10 cellular contexts compared by ENCODE assay signal in genomic region chr11:131038597-131038996, GRCh38.
DNase-seq lines count a peak whose midpoint lies in the region; ATAC-seq and TF ChIP-seq lines count a peak whose summit lies in the region.
"Had no signal": no experiment of that assay in that cellular context is flagged by ENCODE, and none has a peak within 500 bp of the region (broad histone marks: within the 10 kb centered on the region; RNA-seq: fewer than 3 reads in every experiment).

No MANE protein-coding gene starts in this region.

- no peaks in the 10 kb centered on the region for H3K36me3 Mint-ChIP-seq in MCF 10A (ENCODE audit: insufficient read depth, unreplicated experiment)
- no peaks in the 10 kb centered on the region for H3K36me3 Mint-ChIP-seq in type B pancreatic cell
- H3K36me3 Mint-ChIP-seq: CD8-positive, alpha-beta memory T cell had no signal

- DNase-seq in MCF 10A (ENCODE audit: unreplicated experiment) (peak; percentile 56), breast epithelium (ENCODE audit: low spot score in 2 of 2) (no peak), cerebellar cortex (ENCODE audit: low spot score) (peak; percentile 22), type B pancreatic cell (ENCODE audit: extremely low spot score, unreplicated experiment) (no peak)
- DNase-seq: activated T-cell treated with anti-CD3 and anti-CD28 coated beads, Interleukin-2, amount 50 U/mL, for 72 hours; CD8-positive, alpha-beta memory T cell had no signal

- H3K4me1 Mint-ChIP-seq in MCF 10A (ENCODE audit: insufficient read depth, unreplicated experiment) (peaks cover 18% of the 10 kb centered on the region), type B pancreatic cell (ENCODE audit: unreplicated experiment) (peaks cover 4% of the 10 kb centered on the region)
- H3K4me1 Mint-ChIP-seq: CD8-positive, alpha-beta memory T cell had no signal

- no peaks in the 10 kb centered on the region for H3K27me3 ChIP-seq in breast epithelium

- TF ChIP-seq CTCF in MCF 10A (IDR thresholded peaks at IDR 0.05; ENCODE audit: unreplicated experiment) (peak; percentile 9), breast epithelium (IDR thresholded peaks at IDR 0.05) (no peak), LNCAP (IDR thresholded peaks at IDR 0.05) (peak; percentile 39; the same call in 1 of the 2 replicates), type B pancreatic cell (conservative IDR thresholded peaks at IDR 0.05) (peak; percentile 62)

- H3K36me3 ChIP-seq in breast epithelium: no peaks in the 10 kb centered on the region

- no peaks in the 10 kb centered on the region for H3K9me3 ChIP-seq in breast epithelium

- BruUV-seq in MCF 10A (replicated peaks; lab: Mats Ljungman, UMichigan): no TSS peak

- ATAC-seq in GM18519 (IDR thresholded peaks at IDR 0.05; ENCODE audit: low FRiP score, unreplicated experiment) (no peak), HG03457 (IDR thresholded peaks at IDR 0.05; ENCODE audit: unreplicated experiment) (no peak), GM18858 (IDR thresholded peaks at IDR 0.05; ENCODE audit: unreplicated experiment) (no peak)
- ATAC-seq: activated T-cell treated with anti-CD3 and anti-CD28 coated beads, Interleukin-2, amount 50 U/mL, for 72 hours had no signal

- no peaks in the 10 kb centered on the region for H3K4me1 ChIP-seq in breast epithelium

- H3K27ac Mint-ChIP-seq in MCF 10A (ENCODE audit: low read depth, unreplicated experiment) (no peak overlapping the region), type B pancreatic cell (no peak overlapping the region)
- H3K27ac Mint-ChIP-seq: activated T-cell treated with anti-CD3 and anti-CD28 coated beads, Interleukin-2, amount 50 U/mL, for 72 hours; CD8-positive, alpha-beta memory T cell had no signal

- no peak overlapping the region for H3K4me3 Mint-ChIP-seq in MCF 10A (ENCODE audit: unreplicated experiment)
- no peak overlapping the region for H3K4me3 Mint-ChIP-seq in type B pancreatic cell
- H3K4me3 Mint-ChIP-seq: activated T-cell treated with anti-CD3 and anti-CD28 coated beads, Interleukin-2, amount 50 U/mL, for 72 hours; CD8-positive, alpha-beta memory T cell had no signal

- no peaks in the 10 kb centered on the region for H3K27me3 Mint-ChIP-seq in MCF 10A (ENCODE audit: insufficient read depth, unreplicated experiment)
- H3K27me3 Mint-ChIP-seq in type B pancreatic cell: no peaks in the 10 kb centered on the region

- H3K27ac ChIP-seq in breast epithelium: no peak overlapping the region

- no peak overlapping the region for H3K4me3 ChIP-seq in breast epithelium

- no peak for TF ChIP-seq POLR2A in breast epithelium (IDR thresholded peaks at IDR 0.05)

- POLR2A ChIA-PET in MCF 10A (lab: Yijun Ruan, JAX): no interaction called here

- intact Hi-C loops in MCF 10A (cut with micrococcal nuclease) (loop anchor here (1.0 kb wide), 1 partner anchor 115 kb away; no protein-coding TSS in a partner anchor), breast epithelium (cut with DNase I; ENCODE audit: low total_unique reads) (no loop called here)

- no peaks in the 10 kb centered on the region for H3K9me3 Mint-ChIP-seq in MCF 10A (ENCODE audit: unreplicated experiment)
- no peaks in the 10 kb centered on the region for H3K9me3 Mint-ChIP-seq in type B pancreatic cell
- H3K9me3 Mint-ChIP-seq: activated T-cell treated with anti-CD3 and anti-CD28 coated beads, Interleukin-2, amount 50 U/mL, for 72 hours; CD8-positive, alpha-beta memory T cell had no signal

- CTCF ChIA-PET in MCF 10A (lab: Yijun Ruan, JAX): interaction anchor here (0.6 to 1.1 kb wide), 3 partner anchors 196 to 636 kb away, joined by 3 to 4 read pairs (median 4); no protein-coding TSS in a partner anchor

Comparison
In these comparisons a context has a peak if more than half of its experiments do, and no peak if none do; other contexts are left out.
1. DNase-seq: peak in MCF 10A (single experiment) and cerebellar cortex (single experiment); none in breast epithelium (0 of 2) and type B pancreatic cell (single experiment).
2. CTCF ChIP-seq: peak in MCF 10A (single experiment), LNCAP (single experiment) and type B pancreatic cell (single experiment); none in breast epithelium (0 of 3).